12 cellular contexts compared by ENCODE assay signal in genomic region chr1:179630719-179631118, GRCh38. TPM values are rescaled to one million over a fixed set of nuclear protein-coding genes. Genes with fewer than 3 reads are reported as not detected.
"Had no signal": no experiment of that assay in that cellular context is flagged by ENCODE, and none has a peak within 500 bp of the region (broad histone marks: within the 10 kb centered on the region; RNA-seq: fewer than 3 reads in every experiment).

No MANE protein-coding gene starts in this region.

- H3K27ac ChIP-seq: GM23248 had no signal

- H3K9me3 ChIP-seq: HAP-1 had no signal

- H3K9ac ChIP-seq: GM23248 had no signal

- H3K4me3 ChIP-seq: GM23248, GM23338, HAP-1 had no signal

- ATAC-seq: GM23338, HCT116 had no signal

- H3K4me2 ChIP-seq: GM23338 had no signal

- H3K4me1 ChIP-seq: HAP-1 had no signal

- DNase-seq: GM23248, GOT3, H7, H9, HCEC 1CT, HFFc6 had no signal

- FAIRE-seq: H1, H54 had no signal

- H2AFZ ChIP-seq: GM23248, GM23338 had no signal

- H3K36me3 ChIP-seq: HAP-1 had no signal

RNA-seq across cellular contexts. Expression of gene TDRD5, which starts 39.1 kb away (rescaled TPM):
- total RNA-seq: GM23248, H4, HFFc6 had no signal
- polyA plus RNA-seq: GM23248, GM23338 had no signal

RNA-seq across cellular contexts. Expression of gene NPHS2, which starts 55.0 kb away (rescaled TPM):
- total RNA-seq: GM23248, GM23338, H1, H4, H7, H9, HFFc6 had no signal
- polyA plus RNA-seq: GM23248, GM23338, H1 had no signal
